In genomic region chr3:113514265-113514769, GRCh38 we compare ENCODE assay signal across 8 cellular contexts. TPM values are rescaled to one million over a fixed set of nuclear protein-coding genes. Genes with fewer than 3 reads are reported as not detected.
A peak's percentile ranks its signal among the peaks of the same experiment; 100 is the strongest.
DNase-seq lines count a peak whose midpoint lies in the region; ATAC-seq and TF ChIP-seq lines count a peak whose summit lies in the region.

No MANE protein-coding gene starts in this region.

- H3K36me3 ChIP-seq in fibroblast of lung (ENCODE audit: control insufficient read depth, insufficient read depth, low read length) (no peaks in the 10 kb centered on the region), psoas muscle (ENCODE audit: insufficient read depth in 1 of 2, low read depth in 1 of 2) (no peaks in the 10 kb centered on the region)

- peak overlapping the region; percentile 67 for H3K4me2 ChIP-seq in fibroblast of lung (ENCODE audit: extremely low read depth, insufficient read depth, low read length)

- H2AFZ ChIP-seq in fibroblast of lung (ENCODE audit: low read length) = peak overlapping the region; percentile 98

- peak overlapping the region; percentile 78 for H3K9ac ChIP-seq in fibroblast of lung (ENCODE audit: insufficient read depth, low read length)

- H3K4me3 ChIP-seq in fibroblast of lung (replicated peaks in 1 of 4; ENCODE audit: control extremely low read depth in 1 of 4, insufficient read depth in 1 of 4, low read depth in 3 of 4, low read length in 4 of 4) (peak overlapping the region; percentile 70 to 97 (median 90)), psoas muscle (peak overlapping the region; percentile 99)

- H3K9me3 ChIP-seq in fibroblast of lung (ENCODE audit: control insufficient read depth, insufficient read depth, low read depth, low read length) = no peaks in the 10 kb centered on the region
- H3K9me3 ChIP-seq in psoas muscle = no peaks in the 10 kb centered on the region

- peak overlapping the region; percentile 88 for H3K27ac ChIP-seq in fibroblast of lung (ENCODE audit: insufficient read depth, low read length)
- H3K27ac ChIP-seq in psoas muscle = peak overlapping the region; percentile 78

- TF ChIP-seq CTCF in fibroblast of lung (conservative IDR thresholded peaks at IDR 0.05 in 1 of 2, IDR thresholded peaks at IDR 0.05 in 1 of 2; ENCODE audit: low read depth in 1 of 2, low read length in 2 of 2) = no peak
- TF ChIP-seq CTCF in psoas muscle (IDR thresholded peaks at IDR 0.05) = no peak

- no peaks in the 10 kb centered on the region for H3K27me3 ChIP-seq in fibroblast of lung (ENCODE audit: control insufficient read depth, insufficient read depth, low read length)
- no peaks in the 10 kb centered on the region for H3K27me3 ChIP-seq in psoas muscle (ENCODE audit: insufficient read depth in 3 of 3, low read length in 2 of 3)

- DNase-seq in NCI-H146 (lab: John Stamatoyannopoulos, UW) (peak; percentile 28), fibroblast of lung (ENCODE audit: low read depth in 2 of 2) (peak in 1 of 2 donors; percentile 18), psoas muscle (no peak), DMS79 treated with DMSO at 0.1 percent for 48 hours (lab: John Stamatoyannopoulos, UW) (no peak)
- DNase-seq in effector CD4-positive, alpha-beta T cell = no peak
- DNase-seq in activated effector memory CD4-positive, alpha-beta T cell treated with anti-CD3 and anti-CD28 coated beads, Interleukin-2, amount 50 U/mL, for 16 hours = no peak

- intact Hi-C loops in psoas muscle (cut with DNase I) = loop anchor here (5.0 to 10.0 kb wide), 2 partner anchors 113 to 230 kb away; partner anchors contain the start of genes ATP6V1A (in 1 of the 2) and NAA50 (in 1 of the 2)

- peak; percentile 2 for ATAC-seq in GM21381 (IDR thresholded peaks at IDR 0.05; ENCODE audit: unreplicated experiment)
- peak in 3 of 4 donors; percentile 3 to 21 (median 10) for ATAC-seq in psoas muscle
- no peak for ATAC-seq in HG03039 (IDR thresholded peaks at IDR 0.05; ENCODE audit: unreplicated experiment)

- WGBS in psoas muscle, 3 donors = 0 to 1% (median 1%) methylated on average over 9 of the region's 9 CpGs

- H4K20me1 ChIP-seq in fibroblast of lung (ENCODE audit: control insufficient read depth, extremely low read depth, insufficient read depth, low read length) = no peaks in the 10 kb centered on the region

- no peaks in the 10 kb centered on the region for H3K4me1 ChIP-seq in fibroblast of lung (ENCODE audit: control insufficient read depth, extremely low read depth, insufficient read depth, low read length)
- peaks cover 10% of the 10 kb centered on the region for H3K4me1 ChIP-seq in psoas muscle

- no peaks in the 10 kb centered on the region for H3K79me2 ChIP-seq in fibroblast of lung (ENCODE audit: control insufficient read depth, insufficient read depth, low read length)

RNA-seq across cellular contexts. Expression of gene SPICE1, which starts 0.6 kb away (rescaled TPM):
- 7.3 and 9.2 TPM in 2 replicates for total RNA-seq in fibroblast of lung
- polyA plus RNA-seq in fibroblast of lung = 5.3 and 8.1 TPM in 2 replicates
- polyA plus RNA-seq in fibroblast of lung (2012) = 3.5 and 4.5 TPM in 2 replicates
- 0.96 TPM in 1 of 2 replicates, not detected in the other for polyA minus RNA-seq in fibroblast of lung (ENCODE audit: low replicate concordance)
- 1 to 10 TPM; 2.3 to 5.6 (median 2.8) TPM for total RNA-seq in psoas muscle
- 1 to 10 TPM in 1 of 3 donors, under 1 TPM in 2; 0.61 to 3.2 (median 0.89) TPM for polyA plus RNA-seq in psoas muscle

RNA-seq across cellular contexts. Expression of gene SIDT1, which starts 18.0 kb away (rescaled TPM):
- not detected in 2 replicates for total RNA-seq in fibroblast of lung
- 0.01 TPM in 1 of 2 replicates, not detected in the other for polyA plus RNA-seq in fibroblast of lung
- 0.21 TPM in 1 of 2 replicates, not detected in the other for polyA plus RNA-seq in fibroblast of lung (2012)
- polyA minus RNA-seq in fibroblast of lung (ENCODE audit: low replicate concordance) = 0.12 TPM in 1 of 2 replicates, not detected in the other
- total RNA-seq in psoas muscle = under 1 TPM; 0.08 to 0.48 (median 0.41) TPM
- under 1 TPM in 2 of 3 donors, not detected in 1; 0.14 to 0.29 TPM for polyA plus RNA-seq in psoas muscle
